In the genomic region with DNA sequence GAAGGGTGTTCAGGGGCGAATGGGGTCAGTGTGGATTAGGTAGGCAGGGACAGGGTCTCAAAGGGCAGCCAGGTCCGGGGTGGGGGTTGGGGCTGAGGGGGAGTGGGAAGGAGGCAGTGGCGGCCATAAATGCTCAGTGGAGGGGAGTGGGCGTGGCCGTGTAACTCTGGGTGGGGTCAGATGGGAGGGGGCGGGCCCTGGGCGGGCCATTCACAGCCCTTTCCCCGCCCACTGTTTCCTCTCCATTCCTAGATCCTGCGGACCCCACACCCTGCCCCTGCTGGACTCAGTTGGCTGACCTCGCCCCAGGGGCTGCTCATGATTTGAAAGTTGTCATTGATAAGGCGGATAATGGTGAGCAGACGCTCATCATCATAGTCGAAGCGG, we compare ENCODE assay signal across 15 cellular contexts. TPM values are rescaled to one million over a fixed set of nuclear protein-coding genes. Genes with fewer than 3 reads are reported as not detected.
DNase-seq lines count a peak whose midpoint lies in the region; ATAC-seq, FAIRE-seq and TF ChIP-seq lines count a peak whose summit lies in the region.
"Not testable (repeated sequence)": the region's sequence is repeated elsewhere in the genome, so short reads cannot be mapped to it uniquely, and the experiment has no call there.
"Had no signal": no experiment of that assay in that cellular context is flagged by ENCODE, and none has a peak within 500 bp of the region (broad histone marks: within the 10 kb centered on the region; RNA-seq: fewer than 3 reads in every experiment).

No MANE protein-coding gene starts in this region.

- BruUV-seq in Caco-2 (replicated peaks; lab: Mats Ljungman, UMichigan), result not testable (repeated sequence)

- CTCF ChIA-PET in A549 (lab: Yijun Ruan, JAX); Caco-2 (lab: Charles Lee); activated CD4-positive, alpha-beta memory T cell treated with anti-CD3 and anti-CD28 coated beads, Interleukin-2, amount 10 ng/mL, durations not matched to agents 7 days and 5 days (lab: Charles Lee): not testable (repeated sequence)

- TF ChIP-seq RAD21 in A549 (conservative IDR thresholded peaks at IDR 0.05 in 1 of 2, IDR thresholded peaks at IDR 0.05 in 1 of 2), result not testable (repeated sequence)

- TF ChIP-seq CTCF in A549 (IDR thresholded peaks at IDR 0.05); Caco-2 (IDR thresholded peaks at IDR 0.05; ENCODE audit: insufficient read depth in 1 of 2, low read depth in 1 of 2, low read length in 1 of 2, severe bottlenecking in 1 of 2, unreplicated experiment in 1 of 2); neural crest cell (conservative IDR thresholded peaks at IDR 0.05): not testable (repeated sequence)

- peaks cover 14% of the 10 kb centered on the region for H3K4me1 ChIP-seq in A549
- peaks cover 32% of the 10 kb centered on the region for H3K4me1 ChIP-seq in Caco-2

- not testable (repeated sequence) for H3K27me3 Mint-ChIP-seq in Caco-2 (ENCODE audit: insufficient read depth, unreplicated experiment); T-helper 17 cell; activated CD4-positive, alpha-beta memory T cell treated with anti-CD3 and anti-CD28 coated beads, Interleukin-2, amount 10 ng/mL, durations not matched to agents 7 days and 5 days; activated naive CD8-positive, alpha-beta T cell; neural crest cell (ENCODE audit: low read depth)
- H3K27me3 Mint-ChIP-seq in immature natural killer cell (ENCODE audit: low read depth in 3 of 3), result peaks cover 17 to 22% (median 20%) of the 10 kb centered on the region in 3 donors

- POLR2A ChIA-PET in A549 (lab: Yijun Ruan, JAX); Caco-2 (lab: Charles Lee); activated CD4-positive, alpha-beta memory T cell treated with anti-CD3 and anti-CD28 coated beads, Interleukin-2, amount 10 ng/mL, durations not matched to agents 7 days and 5 days (lab: Charles Lee): not testable (repeated sequence)

- DNase-seq in A549 (ENCODE audit: low read depth in 1 of 2, low spot score in 1 of 2); Caco-2; T-helper 17 cell; activated CD4-positive, alpha-beta memory T cell treated with anti-CD3 and anti-CD28 coated beads, Interleukin-2, amount 10 ng/mL, durations not matched to agents 7 days and 5 days; immature natural killer cell; neural crest cell (ENCODE audit: low read depth, low spot score): not testable (repeated sequence)

- peaks cover 29% of the 10 kb centered on the region for H3K36me3 Mint-ChIP-seq in Caco-2 (ENCODE audit: insufficient read depth, unreplicated experiment)
- H3K36me3 Mint-ChIP-seq in T-helper 17 cell (ENCODE audit: low read depth); activated naive CD8-positive, alpha-beta T cell; immature natural killer cell; neural crest cell (ENCODE audit: low read depth): not testable (repeated sequence)
- peaks cover 13% of the 10 kb centered on the region for H3K36me3 Mint-ChIP-seq in activated CD4-positive, alpha-beta memory T cell treated with anti-CD3 and anti-CD28 coated beads, Interleukin-2, amount 10 ng/mL, durations not matched to agents 7 days and 5 days (ENCODE audit: low read depth)

- H3K9me3 Mint-ChIP-seq in Caco-2 (ENCODE audit: unreplicated experiment), result peaks cover 19% of the 10 kb centered on the region
- not testable (repeated sequence) for H3K9me3 Mint-ChIP-seq in activated CD4-positive, alpha-beta memory T cell treated with anti-CD3 and anti-CD28 coated beads, Interleukin-2, amount 10 ng/mL, durations not matched to agents 7 days and 5 days; activated naive CD8-positive, alpha-beta T cell (ENCODE audit: low read depth); immature natural killer cell; neural crest cell

- H3K27ac ChIP-seq in A549, result not testable (repeated sequence)

- not testable (repeated sequence) for FAIRE-seq in A549 (lab: Jason Lieb, UNC)

- H3K36me3 ChIP-seq in Caco-2 (ENCODE audit: control insufficient read depth, insufficient read depth, low read length), result not testable (repeated sequence)

- H3K4me1 Mint-ChIP-seq in Caco-2 (ENCODE audit: low read depth, unreplicated experiment) (peaks cover 28% of the 10 kb centered on the region), T-helper 17 cell (peaks cover 23% of the 10 kb centered on the region), immature natural killer cell (peaks cover 60 to 67% of the 10 kb centered on the region in 2 donors)
- peaks cover 27% of the 10 kb centered on the region for H3K4me1 Mint-ChIP-seq in activated CD4-positive, alpha-beta memory T cell treated with anti-CD3 and anti-CD28 coated beads, Interleukin-2, amount 10 ng/mL, durations not matched to agents 7 days and 5 days
- peaks cover 24% of the 10 kb centered on the region for H3K4me1 Mint-ChIP-seq in activated naive CD8-positive, alpha-beta T cell (ENCODE audit: low read depth)
- H3K4me1 Mint-ChIP-seq in neural crest cell, result not testable (repeated sequence)

- H3K9me3 ChIP-seq in A549; Caco-2; T-helper 17 cell (ENCODE audit: control insufficient read depth, low read length, poor library complexity, severe bottlenecking): not testable (repeated sequence)

- peak; percentile 20 to 27; a peak in 2 of 6 replicates for ATAC-seq in A549
- not testable (repeated sequence) for ATAC-seq in T-helper 17 cell

- TF ChIP-seq EP300 in A549 (IDR thresholded peaks at IDR 0.05), result not testable (repeated sequence)

- H3K4me3 ChIP-seq in A549; Caco-2 (ENCODE audit: low read depth, low read length): not testable (repeated sequence)

- intact Hi-C loops in Caco-2 (cut with micrococcal nuclease; ENCODE audit: unreplicated experiment), result not testable (repeated sequence)

- H3K27ac Mint-ChIP-seq in Caco-2 (ENCODE audit: unreplicated experiment) (peak overlapping the region; percentile 76), T-helper 17 cell (peak overlapping the region; percentile 8), immature natural killer cell (peak overlapping the region; percentile 93 to 99 (median 98)), neural crest cell (ENCODE audit: unreplicated experiment) (peak overlapping the region; percentile 93)
- H3K27ac Mint-ChIP-seq in activated CD4-positive, alpha-beta memory T cell treated with anti-CD3 and anti-CD28 coated beads, Interleukin-2, amount 10 ng/mL, durations not matched to agents 7 days and 5 days, result peak overlapping the region; percentile 66
- peak overlapping the region; percentile 67 for H3K27ac Mint-ChIP-seq in activated naive CD8-positive, alpha-beta T cell

- WGBS in A549 (ENCODE audit: missing lambda C conversion rate), result 90% methylated on average over 9 of the region's 14 CpGs

- not testable (repeated sequence) for TF ChIP-seq POLR2A in A549 (IDR thresholded peaks at IDR 0.05; ENCODE audit: low read length)

- not testable (repeated sequence) for H3K27me3 ChIP-seq in Caco-2 (replicated peaks; ENCODE audit: control insufficient read depth, insufficient read depth, low read length)

- not testable (repeated sequence) for H3K4me2 ChIP-seq in A549

- H3K4me3 Mint-ChIP-seq in Caco-2 (ENCODE audit: unreplicated experiment); activated CD4-positive, alpha-beta memory T cell treated with anti-CD3 and anti-CD28 coated beads, Interleukin-2, amount 10 ng/mL, durations not matched to agents 7 days and 5 days; activated naive CD8-positive, alpha-beta T cell; neural crest cell: not testable (repeated sequence)
- H3K4me3 Mint-ChIP-seq in T-helper 17 cell (peak overlapping the region; percentile 55), immature natural killer cell (peak overlapping the region; percentile 67 to 78 (median 71))

RNA-seq across cellular contexts. Expression of a gene that starts 23.9 kb away (rescaled TPM):
- not detected in 2 replicates for polyA plus RNA-seq in A549 (2011; rRNA removed)
- polyA plus RNA-seq in A549 (2012; cell fraction: cytosol; rRNA removed), result 0.03 TPM in 1 of 2 replicates, not detected in the other
- 0.05 TPM in 1 of 2 replicates, not detected in the other for polyA plus RNA-seq in A549 (2012; cell fraction: nucleus; rRNA removed)
- not detected in 3 replicates for polyA plus RNA-seq in A549 (2017; fragmentation: RNase III; extraction: RNeasy Plus Mini Kit Qiagen cat#74134 plus additional on column Dnase treatment)
- not detected in 2 replicates for polyA minus RNA-seq in A549 (2011; rRNA and poly(A)+ RNA removed)
- not detected in 2 replicates for total RNA-seq in Caco-2 (2022)
- not detected for total RNA-seq in T-helper 17 cell
- not detected for total RNA-seq in activated CD4-positive, alpha-beta memory T cell treated with anti-CD3 and anti-CD28 coated beads, Interleukin-2, amount 10 ng/mL, durations not matched to agents 7 days and 5 days
- under 1 TPM in 1 of 3 donors, not detected in 2; 0.48 TPM for polyA plus RNA-seq in immature natural killer cell
- total RNA-seq in neural crest cell, result not detected in 2 replicates
- total RNA-seq: GM23248, HFFc6, LHCN-M2, MCF 10A, OCI-LY7 had no signal
- polyA plus RNA-seq: CD14-positive monocyte, GM12878, GM23248 had no signal

RNA-seq across cellular contexts. Expression of a gene that starts 27.3 kb away (rescaled TPM):
- polyA plus RNA-seq in A549 (2011; rRNA removed) (34.7 and 45.5 TPM in 2 replicates), A549 (2017; fragmentation: RNase III; extraction: RNeasy Plus Mini Kit Qiagen cat#74134 plus additional on column Dnase treatment) (79.2 to 81.4 TPM (median 80.3 TPM) in 3 replicates), immature natural killer cell (100 to 1,000 TPM in 2 of 3 donors, 10 to 100 TPM in 1; 88.4 to 124 (median 101) TPM)
- polyA plus RNA-seq in A549 (2012; cell fraction: cytosol; rRNA removed), result 107 and 141 TPM in 2 replicates
- 199 and 212 TPM in 2 replicates for polyA plus RNA-seq in A549 (2012; cell fraction: nucleus; rRNA removed)
- 72.7 and 78.7 TPM in 2 replicates for polyA minus RNA-seq in A549 (2011; rRNA and poly(A)+ RNA removed)
- total RNA-seq in Caco-2 (2022) (135 and 144 TPM in 2 replicates), T-helper 17 cell (100 to 1,000 TPM; 112 to 131 TPM), neural crest cell (109 and 113 TPM in 2 replicates)
- 100 to 1,000 TPM; 127 to 128 TPM for total RNA-seq in activated CD4-positive, alpha-beta memory T cell treated with anti-CD3 and anti-CD28 coated beads, Interleukin-2, amount 10 ng/mL, durations not matched to agents 7 days and 5 days

RNA-seq across cellular contexts. Expression of a gene that starts 48.3 kb away (rescaled TPM):
- polyA plus RNA-seq in A549 (2011; rRNA removed) (20.7 and 25.0 TPM in 2 replicates), A549 (2017; fragmentation: RNase III; extraction: RNeasy Plus Mini Kit Qiagen cat#74134 plus additional on column Dnase treatment) (17.1 to 23.3 TPM (median 22.9 TPM) in 3 replicates), immature natural killer cell (100 to 1,000 TPM; 129 to 151 (median 150) TPM)
- 30.0 and 35.6 TPM in 2 replicates for polyA plus RNA-seq in A549 (2012; cell fraction: cytosol; rRNA removed)
- polyA plus RNA-seq in A549 (2012; cell fraction: nucleus; rRNA removed), result 39.3 and 46.0 TPM in 2 replicates
- 6.9 and 13.6 TPM in 2 replicates for polyA minus RNA-seq in A549 (2011; rRNA and poly(A)+ RNA removed)
- total RNA-seq in Caco-2 (2022) (19.9 and 21.5 TPM in 2 replicates), T-helper 17 cell (10 to 100 TPM; 52.4 to 55.4 TPM), neural crest cell (14.1 and 15.2 TPM in 2 replicates)
- total RNA-seq in activated CD4-positive, alpha-beta memory T cell treated with anti-CD3 and anti-CD28 coated beads, Interleukin-2, amount 10 ng/mL, durations not matched to agents 7 days and 5 days, result 10 to 100 TPM; 65.7 to 68.3 TPM

RNA-seq across cellular contexts. Expression of a gene that starts 51.0 kb away (rescaled TPM):
- not detected in 2 replicates for polyA plus RNA-seq in A549 (2011; rRNA removed)
- polyA plus RNA-seq in A549 (2012; cell fraction: cytosol; rRNA removed), result not detected in 2 replicates
- polyA plus RNA-seq in A549 (2012; cell fraction: nucleus; rRNA removed), result 0.48 and 2.0 TPM in 2 replicates
- not detected in 3 replicates for polyA plus RNA-seq in A549 (2017; fragmentation: RNase III; extraction: RNeasy Plus Mini Kit Qiagen cat#74134 plus additional on column Dnase treatment)
- 1.8 TPM in 1 of 2 replicates, not detected in the other for polyA minus RNA-seq in A549 (2011; rRNA and poly(A)+ RNA removed)
- 1.1 and 1.3 TPM in 2 replicates for total RNA-seq in Caco-2 (2022)
- not detected for total RNA-seq in T-helper 17 cell
- not detected for total RNA-seq in activated CD4-positive, alpha-beta memory T cell treated with anti-CD3 and anti-CD28 coated beads, Interleukin-2, amount 10 ng/mL, durations not matched to agents 7 days and 5 days
- not detected for polyA plus RNA-seq in immature natural killer cell
- 6.9 and 9.9 TPM in 2 replicates for total RNA-seq in neural crest cell
- total RNA-seq: GM23248, H9, HFFc6, LHCN-M2, OCI-LY7 had no signal
- polyA plus RNA-seq: CD14-positive monocyte, GM23248 had no signal

RNA-seq across cellular contexts. Expression of a gene that starts 55.7 kb away (rescaled TPM):
- polyA plus RNA-seq in A549 (2011; rRNA removed), result not detected in 2 replicates
- polyA plus RNA-seq in A549 (2012; cell fraction: cytosol; rRNA removed), result not detected in 2 replicates
- polyA plus RNA-seq in A549 (2012; cell fraction: nucleus; rRNA removed), result not detected in 2 replicates
- not detected in 3 replicates for polyA plus RNA-seq in A549 (2017; fragmentation: RNase III; extraction: RNeasy Plus Mini Kit Qiagen cat#74134 plus additional on column Dnase treatment)
- not detected in 2 replicates for polyA minus RNA-seq in A549 (2011; rRNA and poly(A)+ RNA removed)
- total RNA-seq in Caco-2 (2022), result not detected in 2 replicates
- not detected for total RNA-seq in T-helper 17 cell
- total RNA-seq in activated CD4-positive, alpha-beta memory T cell treated with anti-CD3 and anti-CD28 coated beads, Interleukin-2, amount 10 ng/mL, durations not matched to agents 7 days and 5 days, result not detected
- polyA plus RNA-seq in immature natural killer cell, result not detected
- total RNA-seq in neural crest cell, result not detected in 2 replicates
- total RNA-seq: GM12878, GM23248, H9, HFFc6, LHCN-M2, MCF 10A, OCI-LY7 had no signal
- polyA plus RNA-seq: CD14-positive monocyte, GM12878, GM23248 had no signal

Comparison
In these comparisons a context has a peak if more than half of its experiments do, and no peak if none do; other contexts are left out.
1. H3K27ac Mint-ChIP-seq: peak in every context shown above with its lines; median percentile 98 in immature natural killer cell; 93 in neural crest cell; 76 in Caco-2; 67 in activated naive CD8-positive, alpha-beta T cell; 66 in activated CD4-positive, alpha-beta memory T cell treated with anti-CD3 and anti-CD28 coated beads, Interleukin-2, amount 10 ng/mL, durations not matched to agents 7 days and 5 days; 8 in T-helper 17 cell.